Comparison of ENCODE assay signal across 2 cellular contexts in the genomic region with DNA sequence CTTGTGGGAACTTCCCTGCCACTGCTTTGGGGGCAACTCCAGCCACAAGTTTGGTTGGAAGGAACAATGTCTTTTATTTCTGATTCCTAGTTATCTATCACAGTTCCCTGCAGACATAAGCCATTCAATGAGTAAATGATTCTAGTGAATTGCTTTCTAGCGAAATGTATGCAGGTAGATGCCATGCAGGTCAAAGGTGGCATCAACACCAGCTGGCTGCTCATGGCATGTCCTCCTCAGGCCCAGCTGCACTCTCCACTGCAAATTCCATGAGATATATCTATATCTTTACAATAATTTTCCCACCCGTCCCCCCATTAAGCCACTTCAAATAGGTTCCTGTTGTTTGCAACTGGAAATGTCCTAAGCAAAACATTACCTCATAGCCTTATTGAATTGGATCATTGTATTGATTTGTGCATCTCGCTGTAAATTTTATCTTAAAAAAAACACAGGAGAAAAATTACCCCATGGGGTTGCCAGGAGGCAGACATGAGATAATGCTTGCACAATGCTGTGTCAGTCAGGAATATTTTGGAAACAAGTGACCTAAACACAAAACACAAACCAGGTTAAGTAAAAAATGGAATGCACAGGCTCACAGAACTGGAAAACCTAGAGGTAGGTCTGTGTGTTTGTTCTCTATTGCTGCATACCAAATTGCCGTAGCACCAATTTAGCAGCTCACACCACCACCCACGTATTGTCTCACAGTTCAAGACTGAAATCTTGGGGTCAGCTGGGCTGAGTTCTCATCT.
TF ChIP-seq lines count a peak whose summit lies in the region.

No MANE protein-coding gene starts in this region.

TF ChIP-seq in IMR-90, 13 proteins besides CTCF, POLR2A, EP300 and RAD21:
- TF ChIP-seq, protein P1, sequence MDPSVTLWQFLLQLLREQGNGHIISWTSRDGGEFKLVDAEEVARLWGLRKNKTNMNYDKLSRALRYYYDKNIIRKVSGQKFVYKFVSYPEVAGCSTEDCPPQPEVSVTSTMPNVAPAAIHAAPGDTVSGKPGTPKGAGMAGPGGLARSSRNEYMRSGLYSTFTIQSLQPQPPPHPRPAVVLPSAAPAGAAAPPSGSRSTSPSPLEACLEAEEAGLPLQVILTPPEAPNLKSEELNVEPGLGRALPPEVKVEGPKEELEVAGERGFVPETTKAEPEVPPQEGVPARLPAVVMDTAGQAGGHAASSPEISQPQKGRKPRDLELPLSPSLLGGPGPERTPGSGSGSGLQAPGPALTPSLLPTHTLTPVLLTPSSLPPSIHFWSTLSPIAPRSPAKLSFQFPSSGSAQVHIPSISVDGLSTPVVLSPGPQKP (IDR thresholded peaks at IDR 0.05; ENCODE audit: borderline replicate concordance, low read depth, low read length), result no peak
- TF ChIP-seq CEBPB (IDR thresholded peaks at IDR 0.05; ENCODE audit: low read depth, low read length), result peak; percentile 8; the same call in 1 of the 2 replicates

TF ChIP-seq in GM12878, 131 proteins besides CTCF, POLR2A, EP300 and RAD21:
- TF ChIP-seq SRF (IDR thresholded peaks at IDR 0.05; ENCODE audit: low read depth in 2 of 2, low read length in 2 of 2), result no peak
- TF ChIP-seq, protein P2, sequence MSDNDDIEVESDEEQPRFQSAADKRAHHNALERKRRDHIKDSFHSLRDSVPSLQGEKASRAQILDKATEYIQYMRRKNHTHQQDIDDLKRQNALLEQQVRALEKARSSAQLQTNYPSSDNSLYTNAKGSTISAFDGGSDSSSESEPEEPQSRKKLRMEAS (IDR thresholded peaks at IDR 0.05; ENCODE audit: low read depth, low read length), result no peak
- no peak for TF ChIP-seq NFIC (IDR thresholded peaks at IDR 0.05; ENCODE audit: low read depth, low read length)
- no peak for TF ChIP-seq MEF2A (IDR thresholded peaks at IDR 0.05; ENCODE audit: insufficient read depth, low read depth, low read length)
- no peak for TF ChIP-seq ATF7 (IDR thresholded peaks at IDR 0.05; ENCODE audit: low read depth)
- TF ChIP-seq BCL11A (IDR thresholded peaks at IDR 0.05; ENCODE audit: low read depth, low read length), result no peak
- TF ChIP-seq, protein P3, sequence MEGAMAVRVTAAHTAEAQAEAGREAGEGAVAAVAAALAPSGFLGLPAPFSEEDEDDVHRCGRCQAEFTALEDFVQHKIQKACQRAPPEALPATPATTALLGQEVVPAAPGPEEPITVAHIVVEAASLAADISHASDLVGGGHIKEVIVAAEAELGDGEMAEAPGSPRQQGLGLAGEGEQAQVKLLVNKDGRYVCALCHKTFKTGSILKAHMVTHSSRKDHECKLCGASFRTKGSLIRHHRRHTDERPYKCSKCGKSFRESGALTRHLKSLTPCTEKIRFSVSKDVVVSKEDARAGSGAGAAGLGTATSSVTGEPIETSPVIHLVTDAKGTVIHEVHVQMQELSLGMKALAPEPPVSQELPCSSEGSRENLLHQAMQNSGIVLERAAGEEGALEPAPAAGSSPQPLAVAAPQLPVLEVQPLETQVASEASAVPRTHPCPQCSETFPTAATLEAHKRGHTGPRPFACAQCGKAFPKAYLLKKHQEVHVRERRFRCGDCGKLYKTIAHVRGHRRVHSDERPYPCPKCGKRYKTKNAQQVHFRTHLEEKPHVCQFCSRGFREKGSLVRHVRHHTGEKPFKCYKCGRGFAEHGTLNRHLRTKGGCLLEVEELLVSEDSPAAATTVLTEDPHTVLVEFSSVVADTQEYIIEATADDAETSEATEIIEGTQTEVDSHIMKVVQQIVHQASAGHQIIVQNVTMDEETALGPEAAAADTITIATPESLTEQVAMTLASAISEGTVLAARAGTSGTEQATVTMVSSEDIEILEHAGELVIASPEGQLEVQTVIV (IDR thresholded peaks at IDR 0.05; ENCODE audit: borderline replicate concordance, partially characterized antibody), result no peak
- no peak for TF ChIP-seq PAX5 (IDR thresholded peaks at IDR 0.05; ENCODE audit: borderline replicate concordance, low read depth, low read length)
- TF ChIP-seq CHD1 (IDR thresholded peaks at IDR 0.05; ENCODE audit: low read depth, low read length), result no peak
- TF ChIP-seq, protein P4, sequence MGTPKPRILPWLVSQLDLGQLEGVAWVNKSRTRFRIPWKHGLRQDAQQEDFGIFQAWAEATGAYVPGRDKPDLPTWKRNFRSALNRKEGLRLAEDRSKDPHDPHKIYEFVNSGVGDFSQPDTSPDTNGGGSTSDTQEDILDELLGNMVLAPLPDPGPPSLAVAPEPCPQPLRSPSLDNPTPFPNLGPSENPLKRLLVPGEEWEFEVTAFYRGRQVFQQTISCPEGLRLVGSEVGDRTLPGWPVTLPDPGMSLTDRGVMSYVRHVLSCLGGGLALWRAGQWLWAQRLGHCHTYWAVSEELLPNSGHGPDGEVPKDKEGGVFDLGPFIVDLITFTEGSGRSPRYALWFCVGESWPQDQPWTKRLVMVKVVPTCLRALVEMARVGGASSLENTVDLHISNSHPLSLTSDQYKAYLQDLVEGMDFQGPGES (IDR thresholded peaks at IDR 0.05), result no peak
- TF ChIP-seq, protein P5, sequence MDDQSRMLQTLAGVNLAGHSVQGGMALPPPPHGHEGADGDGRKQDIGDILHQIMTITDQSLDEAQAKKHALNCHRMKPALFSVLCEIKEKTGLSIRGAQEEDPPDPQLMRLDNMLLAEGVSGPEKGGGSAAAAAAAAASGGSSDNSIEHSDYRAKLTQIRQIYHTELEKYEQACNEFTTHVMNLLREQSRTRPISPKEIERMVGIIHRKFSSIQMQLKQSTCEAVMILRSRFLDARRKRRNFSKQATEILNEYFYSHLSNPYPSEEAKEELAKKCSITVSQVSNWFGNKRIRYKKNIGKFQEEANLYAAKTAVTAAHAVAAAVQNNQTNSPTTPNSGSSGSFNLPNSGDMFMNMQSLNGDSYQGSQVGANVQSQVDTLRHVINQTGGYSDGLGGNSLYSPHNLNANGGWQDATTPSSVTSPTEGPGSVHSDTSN (IDR thresholded peaks at IDR 0.05; ENCODE audit: insufficient replicate concordance, low read depth, low read length), result no peak
- no peak for TF ChIP-seq MTA3 (IDR thresholded peaks at IDR 0.05; ENCODE audit: borderline replicate concordance, low read length)
- no peak for TF ChIP-seq WRNIP1 (IDR thresholded peaks at IDR 0.05; ENCODE audit: borderline replicate concordance, low read depth, low read length)
